ENCODE assay signal across 2 cellular contexts in the genomic region with DNA sequence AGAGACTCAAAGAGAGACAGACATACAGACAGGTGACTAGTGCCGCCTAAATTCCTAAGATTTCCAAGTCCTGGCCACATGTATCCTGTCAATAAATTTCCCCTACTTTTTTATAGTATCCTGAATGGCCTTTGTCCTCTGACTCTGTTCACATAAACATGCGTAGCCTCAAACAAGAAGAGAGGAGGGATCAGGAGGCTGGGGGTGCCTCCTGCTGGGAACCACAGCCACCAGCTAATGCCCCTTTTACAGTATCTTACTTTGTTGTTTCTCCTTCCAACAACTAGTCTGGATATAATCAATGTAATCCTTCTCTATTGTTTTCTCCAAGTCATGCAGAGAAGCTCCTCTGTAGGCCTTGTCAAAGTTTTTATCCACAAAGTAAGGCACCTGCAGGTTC.
TF ChIP-seq lines count a peak whose summit lies in the region.

No MANE protein-coding gene starts in this region.

TF ChIP-seq in WTC11, 78 proteins besides CTCF, POLR2A, EP300 and RAD21:
- TF ChIP-seq SOX15 (CRISPR knock-in tag; IDR thresholded peaks at IDR 0.05) (no peak), EMX1 (CRISPR knock-in tag; IDR thresholded peaks at IDR 0.05) (no peak), RORB (CRISPR knock-in tag; IDR thresholded peaks at IDR 0.05) (no peak), CBFB (CRISPR knock-in tag; IDR thresholded peaks at IDR 0.05; ENCODE audit: low read depth) (no peak), ZNF121 (CRISPR knock-in tag; IDR thresholded peaks at IDR 0.05) (no peak), TP53 (CRISPR knock-in tag; IDR thresholded peaks at IDR 0.05) (no peak), ZNF671 (CRISPR knock-in tag; IDR thresholded peaks at IDR 0.05) (no peak), TEAD4 (CRISPR knock-in tag; IDR thresholded peaks at IDR 0.05) (no peak), NFATC4 (CRISPR knock-in tag; IDR thresholded peaks at IDR 0.05) (no peak), ESRRA (CRISPR knock-in tag; IDR thresholded peaks at IDR 0.05; ENCODE audit: borderline replicate concordance) (no peak), HMGA2 (CRISPR knock-in tag; IDR thresholded peaks at IDR 0.05) (no peak), FOXK1 (CRISPR knock-in tag; IDR thresholded peaks at IDR 0.05) (no peak), GTF2I (CRISPR knock-in tag; conservative IDR thresholded peaks at IDR 0.05) (no peak), FOXJ3 (CRISPR knock-in tag; IDR thresholded peaks at IDR 0.05; ENCODE audit: borderline replicate concordance) (no peak), ZNF416 (CRISPR knock-in tag; IDR thresholded peaks at IDR 0.05) (no peak), ZNF423 (CRISPR knock-in tag; IDR thresholded peaks at IDR 0.05) (no peak)
- TF ChIP-seq, protein P1, sequence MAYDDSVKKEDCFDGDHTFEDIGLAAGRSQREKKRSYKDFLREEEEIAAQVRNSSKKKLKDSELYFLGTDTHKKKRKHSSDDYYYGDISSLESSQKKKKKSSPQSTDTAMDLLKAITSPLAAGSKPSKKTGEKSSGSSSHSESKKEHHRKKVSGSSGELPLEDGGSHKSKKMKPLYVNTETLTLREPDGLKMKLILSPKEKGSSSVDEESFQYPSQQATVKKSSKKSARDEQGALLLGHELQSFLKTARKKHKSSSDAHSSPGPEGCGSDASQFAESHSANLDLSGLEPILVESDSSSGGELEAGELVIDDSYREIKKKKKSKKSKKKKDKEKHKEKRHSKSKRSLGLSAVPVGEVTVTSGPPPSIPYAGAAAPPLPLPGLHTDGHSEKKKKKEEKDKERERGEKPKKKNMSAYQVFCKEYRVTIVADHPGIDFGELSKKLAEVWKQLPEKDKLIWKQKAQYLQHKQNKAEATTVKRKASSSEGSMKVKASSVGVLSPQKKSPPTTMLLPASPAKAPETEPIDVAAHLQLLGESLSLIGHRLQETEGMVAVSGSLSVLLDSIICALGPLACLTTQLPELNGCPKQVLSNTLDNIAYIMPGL (CRISPR knock-in tag; IDR thresholded peaks at IDR 0.05), result no peak
- TF ChIP-seq, protein P2, sequence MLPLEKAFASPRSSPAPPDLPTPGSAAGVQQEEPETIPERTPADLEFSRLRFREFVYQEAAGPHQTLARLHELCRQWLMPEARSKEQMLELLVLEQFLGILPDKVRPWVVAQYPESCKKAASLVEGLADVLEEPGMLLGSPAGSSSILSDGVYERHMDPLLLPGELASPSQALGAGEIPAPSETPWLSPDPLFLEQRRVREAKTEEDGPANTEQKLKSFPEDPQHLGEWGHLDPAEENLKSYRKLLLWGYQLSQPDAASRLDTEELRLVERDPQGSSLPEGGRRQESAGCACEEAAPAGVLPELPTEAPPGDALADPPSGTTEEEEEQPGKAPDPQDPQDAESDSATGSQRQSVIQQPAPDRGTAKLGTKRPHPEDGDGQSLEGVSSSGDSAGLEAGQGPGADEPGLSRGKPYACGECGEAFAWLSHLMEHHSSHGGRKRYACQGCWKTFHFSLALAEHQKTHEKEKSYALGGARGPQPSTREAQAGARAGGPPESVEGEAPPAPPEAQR (CRISPR knock-in tag; IDR thresholded peaks at IDR 0.05), result no peak
- TF ChIP-seq, protein P3, sequence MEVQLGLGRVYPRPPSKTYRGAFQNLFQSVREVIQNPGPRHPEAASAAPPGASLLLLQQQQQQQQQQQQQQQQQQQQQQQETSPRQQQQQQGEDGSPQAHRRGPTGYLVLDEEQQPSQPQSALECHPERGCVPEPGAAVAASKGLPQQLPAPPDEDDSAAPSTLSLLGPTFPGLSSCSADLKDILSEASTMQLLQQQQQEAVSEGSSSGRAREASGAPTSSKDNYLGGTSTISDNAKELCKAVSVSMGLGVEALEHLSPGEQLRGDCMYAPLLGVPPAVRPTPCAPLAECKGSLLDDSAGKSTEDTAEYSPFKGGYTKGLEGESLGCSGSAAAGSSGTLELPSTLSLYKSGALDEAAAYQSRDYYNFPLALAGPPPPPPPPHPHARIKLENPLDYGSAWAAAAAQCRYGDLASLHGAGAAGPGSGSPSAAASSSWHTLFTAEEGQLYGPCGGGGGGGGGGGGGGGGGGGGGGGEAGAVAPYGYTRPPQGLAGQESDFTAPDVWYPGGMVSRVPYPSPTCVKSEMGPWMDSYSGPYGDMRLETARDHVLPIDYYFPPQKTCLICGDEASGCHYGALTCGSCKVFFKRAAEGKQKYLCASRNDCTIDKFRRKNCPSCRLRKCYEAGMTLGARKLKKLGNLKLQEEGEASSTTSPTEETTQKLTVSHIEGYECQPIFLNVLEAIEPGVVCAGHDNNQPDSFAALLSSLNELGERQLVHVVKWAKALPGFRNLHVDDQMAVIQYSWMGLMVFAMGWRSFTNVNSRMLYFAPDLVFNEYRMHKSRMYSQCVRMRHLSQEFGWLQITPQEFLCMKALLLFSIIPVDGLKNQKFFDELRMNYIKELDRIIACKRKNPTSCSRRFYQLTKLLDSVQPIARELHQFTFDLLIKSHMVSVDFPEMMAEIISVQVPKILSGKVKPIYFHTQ (CRISPR knock-in tag; IDR thresholded peaks at IDR 0.05), result no peak
- TF ChIP-seq, protein P4, sequence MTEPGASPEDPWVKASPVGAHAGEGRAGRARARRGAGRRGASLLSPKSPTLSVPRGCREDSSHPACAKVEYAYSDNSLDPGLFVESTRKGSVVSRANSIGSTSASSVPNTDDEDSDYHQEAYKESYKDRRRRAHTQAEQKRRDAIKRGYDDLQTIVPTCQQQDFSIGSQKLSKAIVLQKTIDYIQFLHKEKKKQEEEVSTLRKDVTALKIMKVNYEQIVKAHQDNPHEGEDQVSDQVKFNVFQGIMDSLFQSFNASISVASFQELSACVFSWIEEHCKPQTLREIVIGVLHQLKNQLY (CRISPR knock-in tag; IDR thresholded peaks at IDR 0.05), result no peak

TF ChIP-seq in SK-N-SH, 30 proteins besides CTCF, POLR2A, EP300 and RAD21:
- TF ChIP-seq, protein P5, sequence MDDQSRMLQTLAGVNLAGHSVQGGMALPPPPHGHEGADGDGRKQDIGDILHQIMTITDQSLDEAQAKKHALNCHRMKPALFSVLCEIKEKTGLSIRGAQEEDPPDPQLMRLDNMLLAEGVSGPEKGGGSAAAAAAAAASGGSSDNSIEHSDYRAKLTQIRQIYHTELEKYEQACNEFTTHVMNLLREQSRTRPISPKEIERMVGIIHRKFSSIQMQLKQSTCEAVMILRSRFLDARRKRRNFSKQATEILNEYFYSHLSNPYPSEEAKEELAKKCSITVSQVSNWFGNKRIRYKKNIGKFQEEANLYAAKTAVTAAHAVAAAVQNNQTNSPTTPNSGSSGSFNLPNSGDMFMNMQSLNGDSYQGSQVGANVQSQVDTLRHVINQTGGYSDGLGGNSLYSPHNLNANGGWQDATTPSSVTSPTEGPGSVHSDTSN (IDR thresholded peaks at IDR 0.05), result no peak
- TF ChIP-seq, protein P6, sequence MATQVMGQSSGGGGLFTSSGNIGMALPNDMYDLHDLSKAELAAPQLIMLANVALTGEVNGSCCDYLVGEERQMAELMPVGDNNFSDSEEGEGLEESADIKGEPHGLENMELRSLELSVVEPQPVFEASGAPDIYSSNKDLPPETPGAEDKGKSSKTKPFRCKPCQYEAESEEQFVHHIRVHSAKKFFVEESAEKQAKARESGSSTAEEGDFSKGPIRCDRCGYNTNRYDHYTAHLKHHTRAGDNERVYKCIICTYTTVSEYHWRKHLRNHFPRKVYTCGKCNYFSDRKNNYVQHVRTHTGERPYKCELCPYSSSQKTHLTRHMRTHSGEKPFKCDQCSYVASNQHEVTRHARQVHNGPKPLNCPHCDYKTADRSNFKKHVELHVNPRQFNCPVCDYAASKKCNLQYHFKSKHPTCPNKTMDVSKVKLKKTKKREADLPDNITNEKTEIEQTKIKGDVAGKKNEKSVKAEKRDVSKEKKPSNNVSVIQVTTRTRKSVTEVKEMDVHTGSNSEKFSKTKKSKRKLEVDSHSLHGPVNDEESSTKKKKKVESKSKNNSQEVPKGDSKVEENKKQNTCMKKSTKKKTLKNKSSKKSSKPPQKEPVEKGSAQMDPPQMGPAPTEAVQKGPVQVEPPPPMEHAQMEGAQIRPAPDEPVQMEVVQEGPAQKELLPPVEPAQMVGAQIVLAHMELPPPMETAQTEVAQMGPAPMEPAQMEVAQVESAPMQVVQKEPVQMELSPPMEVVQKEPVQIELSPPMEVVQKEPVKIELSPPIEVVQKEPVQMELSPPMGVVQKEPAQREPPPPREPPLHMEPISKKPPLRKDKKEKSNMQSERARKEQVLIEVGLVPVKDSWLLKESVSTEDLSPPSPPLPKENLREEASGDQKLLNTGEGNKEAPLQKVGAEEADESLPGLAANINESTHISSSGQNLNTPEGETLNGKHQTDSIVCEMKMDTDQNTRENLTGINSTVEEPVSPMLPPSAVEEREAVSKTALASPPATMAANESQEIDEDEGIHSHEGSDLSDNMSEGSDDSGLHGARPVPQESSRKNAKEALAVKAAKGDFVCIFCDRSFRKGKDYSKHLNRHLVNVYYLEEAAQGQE (IDR thresholded peaks at IDR 0.05; ENCODE audit: low read depth, low read length), result no peak
- TF ChIP-seq POLR2AphosphoS5 (IDR thresholded peaks at IDR 0.05; ENCODE audit: low read depth, low read length), result no peak
- TF ChIP-seq GATA2 (CRISPR knock-in tag; IDR thresholded peaks at IDR 0.05), result no peak
- no peak for TF ChIP-seq TEAD4 (IDR thresholded peaks at IDR 0.05; ENCODE audit: borderline replicate concordance, insufficient read depth)
- no peak for TF ChIP-seq NFIC (IDR thresholded peaks at IDR 0.05; ENCODE audit: borderline replicate concordance)
- TF ChIP-seq FOXM1 (IDR thresholded peaks at IDR 0.05; ENCODE audit: low read depth), result no peak
- TF ChIP-seq TAF1 (IDR thresholded peaks at IDR 0.05; ENCODE audit: borderline replicate concordance, low read depth, low read length), result no peak
- TF ChIP-seq, protein P7, sequence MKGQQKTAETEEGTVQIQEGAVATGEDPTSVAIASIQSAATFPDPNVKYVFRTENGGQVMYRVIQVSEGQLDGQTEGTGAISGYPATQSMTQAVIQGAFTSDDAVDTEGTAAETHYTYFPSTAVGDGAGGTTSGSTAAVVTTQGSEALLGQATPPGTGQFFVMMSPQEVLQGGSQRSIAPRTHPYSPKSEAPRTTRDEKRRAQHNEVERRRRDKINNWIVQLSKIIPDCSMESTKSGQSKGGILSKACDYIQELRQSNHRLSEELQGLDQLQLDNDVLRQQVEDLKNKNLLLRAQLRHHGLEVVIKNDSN (IDR thresholded peaks at IDR 0.05; ENCODE audit: borderline replicate concordance, low read depth), result no peak
- TF ChIP-seq TCF12 (IDR thresholded peaks at IDR 0.05), result no peak
- TF ChIP-seq FOSL2 (IDR thresholded peaks at IDR 0.05; ENCODE audit: borderline replicate concordance, low read depth), result no peak
- no peak for TF ChIP-seq MXI1 (IDR thresholded peaks at IDR 0.05; ENCODE audit: low read depth, low read length)
- TF ChIP-seq GABPA (IDR thresholded peaks at IDR 0.05; ENCODE audit: low read depth), result no peak
- no peak for TF ChIP-seq EZH2phosphoT487 (IDR thresholded peaks at IDR 0.05; ENCODE audit: borderline replicate concordance, low read depth)
- TF ChIP-seq YY1 (IDR thresholded peaks at IDR 0.05; ENCODE audit: low read depth), result no peak
- no peak for TF ChIP-seq ELF1 (IDR thresholded peaks at IDR 0.05)
- no peak for TF ChIP-seq RCOR1 (IDR thresholded peaks at IDR 0.05; ENCODE audit: low read length)
